8 cellular contexts compared by ENCODE assay signal in genomic region chr2:69828913-69829242, GRCh38. TPM values are rescaled to one million over a fixed set of nuclear protein-coding genes. Genes with fewer than 3 reads are reported as not detected.
DNase-seq lines count a peak whose midpoint lies in the region; ATAC-seq, FAIRE-seq and TF ChIP-seq lines count a peak whose summit lies in the region.

No MANE protein-coding gene starts in this region.

- peaks cover 35% of the 10 kb centered on the region for H3K36me3 Mint-ChIP-seq in activated T-cell treated with anti-CD3 and anti-CD28 coated beads, Interleukin-2, amount 50 U/mL, for 24 hours (ENCODE audit: low read depth)

- H3K9ac ChIP-seq in PC-3 (ENCODE audit: low read length), result peak overlapping the region; percentile 77

- 17% methylated on average over 8 of the region's 8 CpGs for WGBS in esophagus muscularis mucosa

- H3K27ac ChIP-seq in PC-3 (ENCODE audit: low read length), result peak overlapping the region; percentile 65
- peak overlapping the region; percentile 86 to 97 (median 94) for H3K27ac ChIP-seq in esophagus muscularis mucosa (replicated peaks in 1 of 4)

- BruUV-seq in PC-3 (replicated peaks; lab: Mats Ljungman, UMichigan), result TSS peak; percentile 97

- no peak for TF ChIP-seq EP300 in esophagus muscularis mucosa (IDR thresholded peaks at IDR 0.05)

- ATAC-seq in PC-3 (no peak), GM18858 (IDR thresholded peaks at IDR 0.05; ENCODE audit: unreplicated experiment) (no peak)

- no peak for FAIRE-seq in HTR-8/SVneo (lab: Jason Lieb, UNC)

- POLR2A ChIA-PET in PC-3 (lab: Charles Lee; ENCODE audit: unreplicated experiment), result no interaction called here

- no peaks in the 10 kb centered on the region for H3K36me3 ChIP-seq in PC-3 (ENCODE audit: low read depth, low read length)
- peaks cover 0 to 3% (median 0%) of the 10 kb centered on the region in 4 donors for H3K36me3 ChIP-seq in esophagus muscularis mucosa

- no peaks in the 10 kb centered on the region for H3K9me3 Mint-ChIP-seq in activated T-cell treated with anti-CD3 and anti-CD28 coated beads, Interleukin-2, amount 50 U/mL, for 24 hours

- intact Hi-C loops in PC-3 (cut with micrococcal nuclease) (no loop called here), esophagus muscularis mucosa (cut with DNase I) (no loop called here)

- peak overlapping the region; percentile 82 for H3K4me2 ChIP-seq in PC-3 (ENCODE audit: low read length)

- no peaks in the 10 kb centered on the region for H3K27me3 ChIP-seq in PC-3 (ENCODE audit: low read length)
- H3K27me3 ChIP-seq in esophagus muscularis mucosa, result no peaks in the 10 kb centered on the region

- TF ChIP-seq CTCF in PC-3 (conservative IDR thresholded peaks at IDR 0.05; ENCODE audit: low read depth, low read length), result no peak
- no peak for TF ChIP-seq CTCF in esophagus muscularis mucosa (IDR thresholded peaks at IDR 0.05)
- no peak for TF ChIP-seq CTCF in retinal pigment epithelial cell (conservative IDR thresholded peaks at IDR 0.05; ENCODE audit: low read depth, low read length)

- H3K4me1 ChIP-seq in PC-3 (ENCODE audit: insufficient read depth, low read length), result peaks cover 24% of the 10 kb centered on the region
- peaks cover 22 to 43% (median 33%) of the 10 kb centered on the region in 4 donors for H3K4me1 ChIP-seq in esophagus muscularis mucosa

- H3K27me3 Mint-ChIP-seq in activated T-cell treated with anti-CD3 and anti-CD28 coated beads, Interleukin-2, amount 50 U/mL, for 24 hours, result no peaks in the 10 kb centered on the region

- H3K79me2 ChIP-seq in PC-3 (ENCODE audit: low read length), result peaks cover 44% of the 10 kb centered on the region

- no peaks in the 10 kb centered on the region for H3F3A ChIP-seq in PC-3 (ENCODE audit: low read length, unreplicated experiment)

- no peaks in the 10 kb centered on the region for H4K20me1 ChIP-seq in PC-3 (ENCODE audit: low read length)

- no peak for DNase-seq in activated T-cell treated with anti-CD3 and anti-CD28 coated beads, Interleukin-2, amount 50 U/mL, for 24 hours
- DNase-seq in activated T-cell treated with anti-CD3 and anti-CD28 coated beads, Interleukin-2, amount 50 U/mL, for 48 hours, result no peak
- DNase-seq in PC-3 (no peak), esophagus muscularis mucosa (ENCODE audit: extremely low spot score) (no peak), retinal pigment epithelial cell (ENCODE audit: low read depth) (no peak), HTR-8/SVneo (ENCODE audit: insufficient read length, low spot score) (no peak)
- DNase-seq in stimulated activated CD8-positive, alpha-beta memory T cell treated with anti-CD3 and anti-CD28 coated beads, Interleukin-4, amount 100 ng/mL, for 48 hours, result no peak

- H3K4me3 ChIP-seq in PC-3 (ENCODE audit: low read length), result peak overlapping the region; percentile 94
- peak overlapping the region; percentile 66 to 99 (median 96) for H3K4me3 ChIP-seq in esophagus muscularis mucosa
- peak overlapping the region; percentile 83 for H3K4me3 ChIP-seq in retinal pigment epithelial cell (ENCODE audit: low read length)

- peak overlapping the region; percentile 91 for H2AFZ ChIP-seq in PC-3 (ENCODE audit: low read length)

- H3K9me2 ChIP-seq in PC-3 (replicated peaks; ENCODE audit: low read length), result no peaks in the 10 kb centered on the region

- peak overlapping the region; percentile 96 for H3K27ac Mint-ChIP-seq in activated T-cell treated with anti-CD3 and anti-CD28 coated beads, Interleukin-2, amount 50 U/mL, for 24 hours

- TF ChIP-seq POLR2A in esophagus muscularis mucosa (IDR thresholded peaks at IDR 0.05; ENCODE audit: low read depth), result no peak

- CTCF ChIA-PET in PC-3 (lab: Charles Lee), result no interaction called here

- H3K4me3 Mint-ChIP-seq in activated T-cell treated with anti-CD3 and anti-CD28 coated beads, Interleukin-2, amount 50 U/mL, for 24 hours, result peak overlapping the region; percentile 86

- H3K9me3 ChIP-seq in PC-3 (ENCODE audit: low read length) (no peaks in the 10 kb centered on the region), esophagus muscularis mucosa (no peaks in the 10 kb centered on the region)

- H3K4me1 Mint-ChIP-seq in activated T-cell treated with anti-CD3 and anti-CD28 coated beads, Interleukin-2, amount 50 U/mL, for 24 hours (ENCODE audit: low read depth), result peaks cover 52% of the 10 kb centered on the region

RNA-seq across cellular contexts. Expression of gene GMCL1, which starts 0.6 kb away (rescaled TPM):
- total RNA-seq in PC-3 (2014; rRNA removed) (12.7 TPM in 2 replicates), esophagus muscularis mucosa (10 to 100 TPM in 2 of 4 donors, 1 to 10 TPM in 2; 9.5 to 13.7 (median 10.3) TPM)
